8 cellular contexts compared by ENCODE assay signal in the genomic region with DNA sequence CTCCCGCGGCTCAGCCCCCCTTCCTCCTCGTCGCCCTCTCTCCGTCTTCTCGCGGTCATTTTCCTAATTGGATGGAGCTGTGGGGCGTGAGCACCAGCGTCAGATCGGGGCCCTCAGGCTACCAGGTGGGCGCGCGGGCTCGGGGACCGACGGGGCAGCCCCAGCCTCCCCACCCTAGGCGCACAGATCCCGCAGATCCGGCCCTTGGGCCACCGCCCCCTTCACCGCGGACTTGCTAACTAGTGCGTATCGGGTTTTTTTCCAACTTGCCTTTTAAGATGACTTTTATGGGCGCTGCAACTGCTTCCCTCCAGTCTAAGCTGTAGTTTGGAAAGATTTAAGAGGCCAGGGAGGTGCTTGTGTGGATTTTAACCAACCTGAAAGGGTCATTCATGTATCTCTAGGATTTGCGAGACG. TPM values are rescaled to one million over a fixed set of nuclear protein-coding genes. Genes with fewer than 3 reads are reported as not detected.
DNase-seq lines count a peak whose midpoint lies in the region; ATAC-seq and TF ChIP-seq lines count a peak whose summit lies in the region.

No MANE protein-coding gene starts in this region.

- ATAC-seq in DND-41 (ENCODE audit: insufficient read depth, low read depth) (peak; percentile 48), GM23338 (peak; percentile 7)

- H3K4me1 ChIP-seq in DND-41 (ENCODE audit: insufficient read depth, low read length) = peaks cover 22% of the 10 kb centered on the region
- H3K4me1 ChIP-seq in GM23338 (ENCODE audit: insufficient read depth) = peaks cover 49% of the 10 kb centered on the region
- H3K4me1 ChIP-seq in NT2/D1 (ENCODE audit: insufficient read depth, insufficient read length) = peaks cover 16% of the 10 kb centered on the region
- peaks cover 34% of the 10 kb centered on the region for H3K4me1 ChIP-seq in adipocyte (ENCODE audit: control insufficient read depth, insufficient read depth, low read length)
- peaks cover 0 to 57% (median 52%) of the 10 kb centered on the region in 4 donors for H3K4me1 ChIP-seq in sigmoid colon

- H3K27ac Mint-ChIP-seq in GM23338 = no peak overlapping the region

- H3K27ac ChIP-seq in DND-41 (ENCODE audit: low read length) (peak overlapping the region; percentile 61), GM23338 (ENCODE audit: low read depth) (no peak overlapping the region), sigmoid colon (peak overlapping the region; percentile 85 to 94 (median 91))

- DNase-seq in DND-41 = peak; percentile 44
- DNase-seq in GM23338 (ENCODE audit: low spot score) = peak; percentile 60
- no peak for DNase-seq in NT2/D1 (ENCODE audit: low read depth, low spot score)
- peak; percentile 74 for DNase-seq in adipocyte (ENCODE audit: low read depth)
- peak; percentile 50 for DNase-seq in hepatic stellate cell (ENCODE audit: low spot score)
- DNase-seq in sigmoid colon = peak; percentile 78
- no peak for DNase-seq in GF-D8 (lab: John Stamatoyannopoulos, UW)
- DNase-seq in cortex of kidney (lab: John Stamatoyannopoulos, UW) = no peak

- peaks cover 8% of the 10 kb centered on the region; the same call in 1 of the 2 replicates for H3F3A ChIP-seq in GM23338 (replicated peaks; ENCODE audit: low read depth)

- peak overlapping the region; percentile 62 for H2AFZ ChIP-seq in DND-41 (ENCODE audit: low read depth, low read length)
- H2AFZ ChIP-seq in GM23338 = peak overlapping the region; percentile 72; the same call in 1 of the 2 replicates

- no peak for TF ChIP-seq EP300 in sigmoid colon (IDR thresholded peaks at IDR 0.05)

- intact Hi-C loops in sigmoid colon (cut with DNase I) = loop anchor here (2.0 to 10.0 kb wide), 4 partner anchors 68 to 258 kb away; a partner anchor contains a TSS

- H3K9me3 Mint-ChIP-seq in GM23338 = peaks cover 4% of the 10 kb centered on the region; the same call in 1 of the 3 replicates

- H4K20me1 ChIP-seq in DND-41 (ENCODE audit: insufficient read depth, low read length) (peaks cover 7% of the 10 kb centered on the region; the same call in 1 of the 2 replicates), GM23338 (replicated peaks; ENCODE audit: insufficient read depth) (peaks cover 41% of the 10 kb centered on the region)

- H3K79me2 ChIP-seq in DND-41 (ENCODE audit: insufficient read depth, low read length) (peaks cover 38% of the 10 kb centered on the region), GM23338 (replicated peaks; ENCODE audit: insufficient read depth) (peaks cover 51% of the 10 kb centered on the region)

- H3K9me2 ChIP-seq in GM23338 (ENCODE audit: insufficient read depth) = no peaks in the 10 kb centered on the region

- peaks cover 63% of the 10 kb centered on the region for H3K4me1 Mint-ChIP-seq in GM23338

- TF ChIP-seq CTCF in DND-41 (IDR thresholded peaks at IDR 0.05; ENCODE audit: borderline replicate concordance, extremely low read depth, low read length, poor library complexity, severe bottlenecking) = no peak
- no peak for TF ChIP-seq CTCF in GM23338 (conservative IDR thresholded peaks at IDR 0.05; ENCODE audit: low read depth in 2 of 2)
- no peak for TF ChIP-seq CTCF in sigmoid colon (IDR thresholded peaks at IDR 0.05)

- H3K27me3 ChIP-seq in DND-41 (ENCODE audit: insufficient read depth, low read length, poor library complexity) (no peaks in the 10 kb centered on the region), GM23338 (ENCODE audit: insufficient read depth) (peaks cover 12% of the 10 kb centered on the region), NT2/D1 (ENCODE audit: insufficient read depth, insufficient read length) (peaks cover 4% of the 10 kb centered on the region), adipocyte (replicated peaks; ENCODE audit: control insufficient read depth, insufficient read depth, low read length) (no peaks in the 10 kb centered on the region), sigmoid colon (no peaks in the 10 kb centered on the region)

- H3K36me3 ChIP-seq in DND-41 (ENCODE audit: insufficient read depth, low read length) (0 out of 2 replicates have a peak, but pooled peaks cover 2% of the 10 kb centered on the region), GM23338 (ENCODE audit: insufficient read depth) (no peaks in the 10 kb centered on the region), NT2/D1 (ENCODE audit: insufficient read depth, insufficient read length, low read length) (peaks cover 7% of the 10 kb centered on the region), adipocyte (ENCODE audit: control insufficient read depth, insufficient read depth, low read length, severe bottlenecking) (no peaks in the 10 kb centered on the region), sigmoid colon (no peaks in the 10 kb centered on the region)

- peak overlapping the region; percentile 84 for H3K4me2 ChIP-seq in DND-41 (ENCODE audit: insufficient read depth, low read length)
- peak overlapping the region; percentile 92 for H3K4me2 ChIP-seq in GM23338

- peak in 1 of 2 donors; percentile 20 for TF ChIP-seq POLR2A in sigmoid colon (IDR thresholded peaks at IDR 0.05)

- peak overlapping the region; percentile 85 for H3K4me3 Mint-ChIP-seq in GM23338

- H3K9me3 ChIP-seq in DND-41 (ENCODE audit: insufficient read depth, low read length, severe bottlenecking) (no peaks in the 10 kb centered on the region), NT2/D1 (ENCODE audit: insufficient read depth, low read length) (no peaks in the 10 kb centered on the region), adipocyte (ENCODE audit: control insufficient read depth, low read length) (no peaks in the 10 kb centered on the region), sigmoid colon (no peaks in the 10 kb centered on the region)

- H3K9ac ChIP-seq in DND-41 (ENCODE audit: low read depth, low read length) = peak overlapping the region; percentile 76
- H3K9ac ChIP-seq in NT2/D1 (ENCODE audit: insufficient read length, low read depth) = peak overlapping the region; percentile 34
- peak overlapping the region; percentile 80 for H3K9ac ChIP-seq in adipocyte (ENCODE audit: low read length)

- H3K27me3 Mint-ChIP-seq in GM23338 (ENCODE audit: insufficient read depth, low read depth, poor library complexity) = peaks cover 35% of the 10 kb centered on the region

- WGBS in sigmoid colon, 2 donors = 0 to 2% methylated on average over 27 of the region's 27 CpGs

- peaks cover 7% of the 10 kb centered on the region; the same call in 2 of the 3 replicates for H3K36me3 Mint-ChIP-seq in GM23338 (ENCODE audit: low read depth)

- H3K4me3 ChIP-seq in DND-41 (ENCODE audit: low read depth in 1 of 2, low read length in 2 of 2) (peak overlapping the region; percentile 45 to 60; a peak in 3 of 4 replicates), GM23338 (peak overlapping the region; percentile 69), NT2/D1 (ENCODE audit: insufficient read length, low read depth) (peak overlapping the region; percentile 19), adipocyte (ENCODE audit: low read length) (peak overlapping the region; percentile 80), sigmoid colon (peak overlapping the region; percentile 72 to 96 (median 78))

TF ChIP-seq in GM23338, 12 proteins besides CTCF, POLR2A, EP300 and RAD21 (continues in another document):
- TF ChIP-seq JUNB (IDR thresholded peaks at IDR 0.05; ENCODE audit: unreplicated experiment) (no peak), CREB1 (CRISPR knock-in tag; IDR thresholded peaks at IDR 0.05; ENCODE audit: low read depth) (no peak), ZNF114 (CRISPR knock-in tag; IDR thresholded peaks at IDR 0.05) (no peak), STAT1 (IDR thresholded peaks at IDR 0.05; ENCODE audit: unreplicated experiment) (no peak)
- TF ChIP-seq, protein P1, sequence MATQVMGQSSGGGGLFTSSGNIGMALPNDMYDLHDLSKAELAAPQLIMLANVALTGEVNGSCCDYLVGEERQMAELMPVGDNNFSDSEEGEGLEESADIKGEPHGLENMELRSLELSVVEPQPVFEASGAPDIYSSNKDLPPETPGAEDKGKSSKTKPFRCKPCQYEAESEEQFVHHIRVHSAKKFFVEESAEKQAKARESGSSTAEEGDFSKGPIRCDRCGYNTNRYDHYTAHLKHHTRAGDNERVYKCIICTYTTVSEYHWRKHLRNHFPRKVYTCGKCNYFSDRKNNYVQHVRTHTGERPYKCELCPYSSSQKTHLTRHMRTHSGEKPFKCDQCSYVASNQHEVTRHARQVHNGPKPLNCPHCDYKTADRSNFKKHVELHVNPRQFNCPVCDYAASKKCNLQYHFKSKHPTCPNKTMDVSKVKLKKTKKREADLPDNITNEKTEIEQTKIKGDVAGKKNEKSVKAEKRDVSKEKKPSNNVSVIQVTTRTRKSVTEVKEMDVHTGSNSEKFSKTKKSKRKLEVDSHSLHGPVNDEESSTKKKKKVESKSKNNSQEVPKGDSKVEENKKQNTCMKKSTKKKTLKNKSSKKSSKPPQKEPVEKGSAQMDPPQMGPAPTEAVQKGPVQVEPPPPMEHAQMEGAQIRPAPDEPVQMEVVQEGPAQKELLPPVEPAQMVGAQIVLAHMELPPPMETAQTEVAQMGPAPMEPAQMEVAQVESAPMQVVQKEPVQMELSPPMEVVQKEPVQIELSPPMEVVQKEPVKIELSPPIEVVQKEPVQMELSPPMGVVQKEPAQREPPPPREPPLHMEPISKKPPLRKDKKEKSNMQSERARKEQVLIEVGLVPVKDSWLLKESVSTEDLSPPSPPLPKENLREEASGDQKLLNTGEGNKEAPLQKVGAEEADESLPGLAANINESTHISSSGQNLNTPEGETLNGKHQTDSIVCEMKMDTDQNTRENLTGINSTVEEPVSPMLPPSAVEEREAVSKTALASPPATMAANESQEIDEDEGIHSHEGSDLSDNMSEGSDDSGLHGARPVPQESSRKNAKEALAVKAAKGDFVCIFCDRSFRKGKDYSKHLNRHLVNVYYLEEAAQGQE (IDR thresholded peaks at IDR 0.05; ENCODE audit: unreplicated experiment) = no peak
- TF ChIP-seq, protein P2, sequence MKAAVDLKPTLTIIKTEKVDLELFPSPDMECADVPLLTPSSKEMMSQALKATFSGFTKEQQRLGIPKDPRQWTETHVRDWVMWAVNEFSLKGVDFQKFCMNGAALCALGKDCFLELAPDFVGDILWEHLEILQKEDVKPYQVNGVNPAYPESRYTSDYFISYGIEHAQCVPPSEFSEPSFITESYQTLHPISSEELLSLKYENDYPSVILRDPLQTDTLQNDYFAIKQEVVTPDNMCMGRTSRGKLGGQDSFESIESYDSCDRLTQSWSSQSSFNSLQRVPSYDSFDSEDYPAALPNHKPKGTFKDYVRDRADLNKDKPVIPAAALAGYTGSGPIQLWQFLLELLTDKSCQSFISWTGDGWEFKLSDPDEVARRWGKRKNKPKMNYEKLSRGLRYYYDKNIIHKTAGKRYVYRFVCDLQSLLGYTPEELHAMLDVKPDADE (IDR thresholded peaks at IDR 0.05) = no peak

RNA-seq across cellular contexts. Expression of a gene that starts 1.3 kb away (rescaled TPM):
- total RNA-seq in GM23338 (2014; rRNA removed; shearing (Covaris generic)) = 16.7 and 18.2 TPM in 2 replicates
- 15.9 and 16.0 TPM in 2 replicates for polyA plus RNA-seq in GM23338 (2016; fragmentation: Nextera tagmentation; extraction: Ambion mirVana)
- total RNA-seq in sigmoid colon = 10 to 100 TPM in 1 of 4 donors, 1 to 10 TPM in 3; 5.3 to 10.0 (median 7.5) TPM
- polyA plus RNA-seq in sigmoid colon = 10 to 100 TPM; 13.8 to 28.2 (median 24.1) TPM

Comparison
In these comparisons a context has a peak if more than half of its experiments do, and no peak if none do; other contexts are left out.
1. DNase-seq: peak in DND-41 (single experiment), GM23338 (single experiment), adipocyte (single experiment), hepatic stellate cell (single experiment) and sigmoid colon (single experiment); none in NT2/D1 (single experiment), GF-D8 (single experiment) and cortex of kidney (single experiment).
2. H3K4me3 ChIP-seq: peak in every context shown above with its lines; median percentile 80 in adipocyte; 78 in sigmoid colon; 69 in GM23338; 52 in DND-41; 19 in NT2/D1.
3. Peak in every context shown above with its lines, with median percentiles within 50 percentile points of each other: H3K9ac ChIP-seq.